Comparison of ENCODE assay signal across 2 cellular contexts in the genomic region with DNA sequence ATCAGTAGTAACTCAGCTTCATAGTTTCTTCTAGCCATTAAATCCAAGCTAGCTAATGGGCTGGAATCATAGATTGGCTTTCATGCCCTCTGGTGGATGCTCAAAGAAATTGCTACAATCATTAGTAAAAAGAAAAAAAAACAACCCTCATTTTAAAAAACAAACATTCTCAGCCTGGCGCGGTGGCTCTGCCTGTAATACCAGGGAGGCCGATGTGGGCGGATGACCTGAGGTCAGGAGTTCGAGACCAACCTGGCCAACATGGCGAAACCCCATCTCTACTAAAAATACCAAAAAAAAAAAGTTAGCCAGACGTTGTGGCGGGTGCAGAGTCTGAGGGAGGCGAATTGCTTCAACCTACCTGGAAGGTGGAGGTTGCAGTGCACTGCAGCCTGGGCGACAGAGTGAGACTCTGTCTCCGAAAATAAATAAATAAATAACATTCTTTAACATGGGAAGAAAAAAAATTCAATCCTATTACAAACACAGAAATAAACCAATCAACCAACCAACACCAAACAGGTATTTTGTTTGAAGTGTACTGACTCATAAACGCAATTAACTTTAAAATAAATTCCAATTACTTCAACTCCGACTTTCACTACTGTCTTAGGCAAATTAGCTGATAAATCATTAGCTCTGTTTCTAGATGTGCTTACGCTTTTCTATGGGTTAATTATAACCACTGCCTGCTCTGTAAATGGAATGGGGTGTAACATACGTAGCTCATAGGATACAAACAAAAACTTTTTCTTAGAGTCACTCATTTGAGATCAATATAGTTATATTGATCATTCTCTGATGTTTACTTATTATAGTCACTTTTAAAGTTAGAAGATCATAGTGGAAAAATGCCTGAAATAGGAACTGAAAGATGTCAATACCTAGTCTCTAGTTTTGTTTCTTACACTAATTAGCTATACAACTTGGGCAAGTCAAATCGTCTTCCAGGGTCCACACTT.
A peak's percentile ranks its signal among the peaks of the same experiment; 100 is the strongest.
TF ChIP-seq lines count a peak whose summit lies in the region.

No MANE protein-coding gene starts in this region.

TF ChIP-seq in SK-N-SH treated with all-trans-retinoic acid at 6 μM for 48 hours, 23 proteins besides CTCF, POLR2A, EP300 and RAD21 (continued from another document):
- no peak for TF ChIP-seq TSHZ2 (CRISPR knock-in tag; IDR thresholded peaks at IDR 0.05)
- no peak for TF ChIP-seq ZFP30 (CRISPR knock-in tag; IDR thresholded peaks at IDR 0.05)
- no peak for TF ChIP-seq ZNF70 (CRISPR knock-in tag; IDR thresholded peaks at IDR 0.05)
- no peak for TF ChIP-seq CSRNP3 (CRISPR knock-in tag; IDR thresholded peaks at IDR 0.05)
- no peak for TF ChIP-seq ZNF8 (CRISPR knock-in tag; IDR thresholded peaks at IDR 0.05)
- TF ChIP-seq CSDC2 (CRISPR knock-in tag; IDR thresholded peaks at IDR 0.05), result no peak
- no peak for TF ChIP-seq RARB (CRISPR knock-in tag; IDR thresholded peaks at IDR 0.05)
TF ChIP-seq in SK-N-SH treated with all-trans-retinoic acid at 6 μM for 48 hours: peak in this region for 0.

TF ChIP-seq in GM12878, 131 proteins besides CTCF, POLR2A, EP300 and RAD21:
- TF ChIP-seq SKIL (IDR thresholded peaks at IDR 0.05; ENCODE audit: low read depth, poor library complexity, severe bottlenecking) (peak; percentile 47), FOXM1 (IDR thresholded peaks at IDR 0.05; ENCODE audit: low read depth, low read length) (0 out of 2 replicates have a peak, but pooled peaks have one; percentile 14), PAX5 (IDR thresholded peaks at IDR 0.05; ENCODE audit: borderline replicate concordance, low read depth, low read length) (no peak), ZNF24 (IDR thresholded peaks at IDR 0.05) (peak; percentile 57), ZBTB33 (IDR thresholded peaks at IDR 0.05) (no peak), IKZF2 (IDR thresholded peaks at IDR 0.05) (peak in 1 of 2 experiments; percentile 41; a peak in 1 of 4 replicates), DPF2 (IDR thresholded peaks at IDR 0.05) (peak; percentile 71), BACH1 (IDR thresholded peaks at IDR 0.05; ENCODE audit: borderline replicate concordance) (0 out of 2 replicates have a peak, but pooled peaks have one; percentile 13), ESRRA (IDR thresholded peaks at IDR 0.05; ENCODE audit: low read length) (0 out of 2 replicates have a peak, but pooled peaks have one; percentile 15), MEF2B (IDR thresholded peaks at IDR 0.05; ENCODE audit: partially characterized antibody, poor library complexity, severe bottlenecking) (peak; percentile 84), NBN (IDR thresholded peaks at IDR 0.05) (peak; percentile 78), SMC3 (IDR thresholded peaks at IDR 0.05; ENCODE audit: borderline replicate concordance, low read length) (peak; percentile 66), SMARCA5 (IDR thresholded peaks at IDR 0.05) (peak; percentile 25; the same call in 1 of the 2 replicates), RCOR1 (conservative IDR thresholded peaks at IDR 0.05; ENCODE audit: low read depth, low read length) (no peak; the same call in 1 of the 2 replicates), LARP7 (IDR thresholded peaks at IDR 0.05) (no peak), SMAD1 (IDR thresholded peaks at IDR 0.05; ENCODE audit: low read depth, partially characterized antibody) (no peak), ZNF384 (IDR thresholded peaks at IDR 0.05; ENCODE audit: borderline replicate concordance, low read depth, low read length) (peak; percentile 76), CUX1 (IDR thresholded peaks at IDR 0.05; ENCODE audit: insufficient replicate concordance, low read depth, low read length) (peak; percentile 88), CBX3 (IDR thresholded peaks at IDR 0.05; ENCODE audit: borderline replicate concordance, low read depth) (no peak), EGR1 (IDR thresholded peaks at IDR 0.05; ENCODE audit: borderline replicate concordance in 1 of 2, low read depth in 2 of 2, low read length in 2 of 2) (peak in 1 of 2 experiments; percentile 51; a peak in 1 of 3 replicates), TAF1 (IDR thresholded peaks at IDR 0.05; ENCODE audit: borderline replicate concordance, low read depth, low read length) (no peak), SPI1 (IDR thresholded peaks at IDR 0.05; ENCODE audit: borderline replicate concordance, insufficient read depth, low read depth, low read length) (peak; percentile 38; the same call in 1 of the 2 replicates), ATF7 (IDR thresholded peaks at IDR 0.05; ENCODE audit: low read depth) (peak; percentile 58), ZNF217 (IDR thresholded peaks at IDR 0.05) (0 out of 2 replicates have a peak, but pooled peaks have one; percentile 13), SREBF2 (IDR thresholded peaks at IDR 0.05; ENCODE audit: low read length) (peak; percentile 73; the same call in 1 of the 2 replicates), MTA2 (IDR thresholded peaks at IDR 0.05; ENCODE audit: low read depth) (peak; percentile 99), ZZZ3 (IDR thresholded peaks at IDR 0.05; ENCODE audit: control insufficient read depth, insufficient read length, low read depth) (no peak)
- TF ChIP-seq, protein P1, sequence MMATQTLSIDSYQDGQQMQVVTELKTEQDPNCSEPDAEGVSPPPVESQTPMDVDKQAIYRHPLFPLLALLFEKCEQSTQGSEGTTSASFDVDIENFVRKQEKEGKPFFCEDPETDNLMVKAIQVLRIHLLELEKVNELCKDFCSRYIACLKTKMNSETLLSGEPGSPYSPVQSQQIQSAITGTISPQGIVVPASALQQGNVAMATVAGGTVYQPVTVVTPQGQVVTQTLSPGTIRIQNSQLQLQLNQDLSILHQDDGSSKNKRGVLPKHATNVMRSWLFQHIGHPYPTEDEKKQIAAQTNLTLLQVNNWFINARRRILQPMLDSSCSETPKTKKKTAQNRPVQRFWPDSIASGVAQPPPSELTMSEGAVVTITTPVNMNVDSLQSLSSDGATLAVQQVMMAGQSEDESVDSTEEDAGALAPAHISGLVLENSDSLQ (IDR thresholded peaks at IDR 0.05), result 0 out of 2 replicates have a peak, but pooled peaks have one; percentile 4
- TF ChIP-seq, protein P2, sequence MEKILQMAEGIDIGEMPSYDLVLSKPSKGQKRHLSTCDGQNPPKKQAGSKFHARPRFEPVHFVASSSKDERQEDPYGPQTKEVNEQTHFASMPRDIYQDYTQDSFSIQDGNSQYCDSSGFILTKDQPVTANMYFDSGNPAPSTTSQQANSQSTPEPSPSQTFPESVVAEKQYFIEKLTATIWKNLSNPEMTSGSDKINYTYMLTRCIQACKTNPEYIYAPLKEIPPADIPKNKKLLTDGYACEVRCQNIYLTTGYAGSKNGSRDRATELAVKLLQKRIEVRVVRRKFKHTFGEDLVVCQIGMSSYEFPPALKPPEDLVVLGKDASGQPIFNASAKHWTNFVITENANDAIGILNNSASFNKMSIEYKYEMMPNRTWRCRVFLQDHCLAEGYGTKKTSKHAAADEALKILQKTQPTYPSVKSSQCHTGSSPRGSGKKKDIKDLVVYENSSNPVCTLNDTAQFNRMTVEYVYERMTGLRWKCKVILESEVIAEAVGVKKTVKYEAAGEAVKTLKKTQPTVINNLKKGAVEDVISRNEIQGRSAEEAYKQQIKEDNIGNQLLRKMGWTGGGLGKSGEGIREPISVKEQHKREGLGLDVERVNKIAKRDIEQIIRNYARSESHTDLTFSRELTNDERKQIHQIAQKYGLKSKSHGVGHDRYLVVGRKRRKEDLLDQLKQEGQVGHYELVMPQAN (conservative IDR thresholded peaks at IDR 0.05), result 0 out of 2 replicates have a peak, but pooled peaks have one; percentile 27
- TF ChIP-seq, protein P3, sequence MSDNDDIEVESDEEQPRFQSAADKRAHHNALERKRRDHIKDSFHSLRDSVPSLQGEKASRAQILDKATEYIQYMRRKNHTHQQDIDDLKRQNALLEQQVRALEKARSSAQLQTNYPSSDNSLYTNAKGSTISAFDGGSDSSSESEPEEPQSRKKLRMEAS (IDR thresholded peaks at IDR 0.05; ENCODE audit: low read depth, low read length), result no peak
- TF ChIP-seq, protein P4, sequence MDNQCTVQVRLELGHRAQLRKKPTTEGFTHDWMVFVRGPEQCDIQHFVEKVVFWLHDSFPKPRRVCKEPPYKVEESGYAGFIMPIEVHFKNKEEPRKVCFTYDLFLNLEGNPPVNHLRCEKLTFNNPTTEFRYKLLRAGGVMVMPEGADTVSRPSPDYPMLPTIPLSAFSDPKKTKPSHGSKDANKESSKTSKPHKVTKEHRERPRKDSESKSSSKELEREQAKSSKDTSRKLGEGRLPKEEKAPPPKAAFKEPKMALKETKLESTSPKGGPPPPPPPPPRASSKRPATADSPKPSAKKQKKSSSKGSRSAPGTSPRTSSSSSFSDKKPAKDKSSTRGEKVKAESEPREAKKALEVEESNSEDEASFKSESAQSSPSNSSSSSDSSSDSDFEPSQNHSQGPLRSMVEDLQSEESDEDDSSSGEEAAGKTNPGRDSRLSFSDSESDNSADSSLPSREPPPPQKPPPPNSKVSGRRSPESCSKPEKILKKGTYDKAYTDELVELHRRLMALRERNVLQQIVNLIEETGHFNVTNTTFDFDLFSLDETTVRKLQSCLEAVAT (IDR thresholded peaks at IDR 0.05), result peak; percentile 74
- TF ChIP-seq, protein P5, sequence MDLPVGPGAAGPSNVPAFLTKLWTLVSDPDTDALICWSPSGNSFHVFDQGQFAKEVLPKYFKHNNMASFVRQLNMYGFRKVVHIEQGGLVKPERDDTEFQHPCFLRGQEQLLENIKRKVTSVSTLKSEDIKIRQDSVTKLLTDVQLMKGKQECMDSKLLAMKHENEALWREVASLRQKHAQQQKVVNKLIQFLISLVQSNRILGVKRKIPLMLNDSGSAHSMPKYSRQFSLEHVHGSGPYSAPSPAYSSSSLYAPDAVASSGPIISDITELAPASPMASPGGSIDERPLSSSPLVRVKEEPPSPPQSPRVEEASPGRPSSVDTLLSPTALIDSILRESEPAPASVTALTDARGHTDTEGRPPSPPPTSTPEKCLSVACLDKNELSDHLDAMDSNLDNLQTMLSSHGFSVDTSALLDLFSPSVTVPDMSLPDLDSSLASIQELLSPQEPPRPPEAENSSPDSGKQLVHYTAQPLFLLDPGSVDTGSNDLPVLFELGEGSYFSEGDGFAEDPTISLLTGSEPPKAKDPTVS (IDR thresholded peaks at IDR 0.05; ENCODE audit: low read depth, low read length), result no peak
